ENCODE assay signal across 15 cellular contexts in the genomic region with DNA sequence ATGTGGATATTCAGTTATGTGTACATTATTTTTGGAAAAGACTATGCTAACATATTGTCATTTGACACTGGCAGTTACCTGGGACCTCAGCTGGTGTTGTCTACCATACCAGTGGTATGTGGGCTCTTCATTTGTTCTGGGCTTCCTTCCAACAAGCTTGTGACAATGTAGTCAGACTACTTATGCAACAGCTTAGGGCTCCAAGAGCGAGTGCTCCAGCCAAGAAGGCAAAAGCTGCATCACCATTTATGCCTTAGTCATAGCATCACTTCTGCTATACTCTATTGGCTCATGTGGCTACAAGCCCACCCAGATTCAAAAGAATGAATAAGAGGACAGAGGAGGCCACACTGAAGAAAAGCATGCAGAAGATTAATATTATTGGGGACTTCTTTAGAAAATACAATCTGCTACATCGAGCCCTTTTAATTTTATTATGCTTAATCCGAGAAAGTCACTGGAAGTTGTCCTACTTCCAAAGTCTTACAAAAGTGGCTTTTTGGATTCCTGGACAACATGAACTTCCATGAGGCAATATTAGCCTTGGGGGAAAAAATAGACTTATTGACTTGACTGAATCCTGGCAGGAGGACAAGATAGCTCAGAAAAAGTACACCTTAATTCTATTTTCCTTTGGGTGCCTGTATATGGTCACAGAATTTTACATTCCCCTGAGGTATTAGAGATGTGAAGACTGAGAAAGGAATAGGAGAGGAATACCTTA.
DNase-seq lines count a peak whose midpoint lies in the region; ATAC-seq and TF ChIP-seq lines count a peak whose summit lies in the region.
"Had no signal": no experiment of that assay in that cellular context is flagged by ENCODE, and none has a peak within 500 bp of the region (broad histone marks: within the 10 kb centered on the region; RNA-seq: fewer than 3 reads in every experiment).

No MANE protein-coding gene starts in this region.

- H3K27ac ChIP-seq in breast epithelium (peak overlapping the region; percentile 83 to 88), right cardiac atrium (ENCODE audit: low read length) (no peak overlapping the region), subcutaneous abdominal adipose tissue (ENCODE audit: low read depth, low read length) (peak overlapping the region; percentile 92)
- H3K27ac ChIP-seq: 22Rv1 had no signal

- H3K9me3 ChIP-seq in breast epithelium (no peaks in the 10 kb centered on the region), right cardiac atrium (ENCODE audit: control insufficient read depth, low read length) (no peaks in the 10 kb centered on the region), subcutaneous abdominal adipose tissue (ENCODE audit: control insufficient read depth in 5 of 5, low read length in 5 of 5) (no peaks in the 10 kb centered on the region)

- peak overlapping the region in 2 of 5 donors; percentile 20 to 60 for H3K9ac ChIP-seq in subcutaneous abdominal adipose tissue (ENCODE audit: low read length in 5 of 5)

- H3K27me3 ChIP-seq in breast epithelium (no peaks in the 10 kb centered on the region), right cardiac atrium (ENCODE audit: control insufficient read depth, insufficient read depth) (no peaks in the 10 kb centered on the region), subcutaneous abdominal adipose tissue (ENCODE audit: control insufficient read depth in 5 of 5, insufficient read depth in 4 of 5, low read length in 5 of 5) (no peaks in the 10 kb centered on the region)

- H3K36me3 ChIP-seq in breast epithelium = no peaks in the 10 kb centered on the region
- H3K36me3 ChIP-seq in subcutaneous abdominal adipose tissue (ENCODE audit: control insufficient read depth in 5 of 5, insufficient read depth in 5 of 5, low read length in 5 of 5) = no peaks in the 10 kb centered on the region

- TF ChIP-seq POLR2A in breast epithelium (IDR thresholded peaks at IDR 0.05) = no peak

- WGBS in right cardiac atrium = 55% methylated on average over 3 of the region's 3 CpGs

- intact Hi-C loops in breast epithelium (cut with DNase I; ENCODE audit: low total_unique reads) (no loop called here), right cardiac atrium (cut with DNase I) (loop anchor here in 1 of 4 donors (10.0 kb wide), 1 partner anchor 349 kb away; no protein-coding TSS in a partner anchor)

- DNase-seq in DMS53 (lab: John Stamatoyannopoulos, UW) (peak; percentile 29), DMS53 treated with DMSO at 0.1 percent for 48 hours (lab: John Stamatoyannopoulos, UW; ENCODE audit: unreplicated experiment) (no peak), breast epithelium (ENCODE audit: low spot score in 2 of 2) (peak in 1 of 2 donors; percentile 77), right cardiac atrium (peak in 2 of 3 donors; percentile 38 to 52), NOMO-1 treated with DMSO at 0.1 percent for 48 hours (lab: John Stamatoyannopoulos, UW; ENCODE audit: unreplicated experiment) (no peak), activated gamma-delta T cell treated with Interleukin-2 at 50 U/mL for 16 hours (no peak)
- DNase-seq in activated T-cell treated with anti-CD3 and anti-CD28 coated beads, Interleukin-2, amount 50 U/mL, for 48 hours = no peak
- DNase-seq: activated CD8-positive, alpha-beta memory T cell treated with anti-CD3 and anti-CD28 coated beads for 24 hours; DND-41; effector CD8-positive, alpha-beta T cell; NCI-H2081; stimulated activated naive CD4-positive, alpha-beta T cell treated with Interleukin-2 at 50 U/mL for 16 hours had no signal

- no peak overlapping the region for H3K4me3 ChIP-seq in breast epithelium
- no peak overlapping the region for H3K4me3 ChIP-seq in right cardiac atrium (ENCODE audit: low read length)
- H3K4me3 ChIP-seq in subcutaneous abdominal adipose tissue (ENCODE audit: low read depth in 1 of 5, low read length in 5 of 5) = no peak overlapping the region

- peak; percentile 85 to 86 for ATAC-seq in right cardiac atrium
- ATAC-seq: natural killer cell treated with Interleukin-12 subunit alpha and Interleukin-12 subunit beta and Interleukin-15 and Interleukin-18, amount 100 ng/mL, for 72 hours had no signal

- no peaks in the 10 kb centered on the region for H3K4me1 ChIP-seq in breast epithelium
- H3K4me1 ChIP-seq in right cardiac atrium (ENCODE audit: control insufficient read depth, insufficient read depth, low read length) = no peaks in the 10 kb centered on the region
- peaks cover 0 to 46% (median 27%) of the 10 kb centered on the region in 5 donors for H3K4me1 ChIP-seq in subcutaneous abdominal adipose tissue (ENCODE audit: control insufficient read depth in 5 of 5, insufficient read depth in 5 of 5, low read length in 5 of 5)

- no peak for TF ChIP-seq CTCF in breast epithelium (IDR thresholded peaks at IDR 0.05)

Comparison
In these comparisons a context has a peak if more than half of its experiments do, and no peak if none do; other contexts are left out.
1. DNase-seq: peak in DMS53 (single experiment) and right cardiac atrium (2 of 3); none in DMS53 treated with DMSO at 0.1 percent for 48 hours (single experiment), NOMO-1 treated with DMSO at 0.1 percent for 48 hours (single experiment), activated gamma-delta T cell treated with Interleukin-2 at 50 U/mL for 16 hours (single experiment) and activated T-cell treated with anti-CD3 and anti-CD28 coated beads, Interleukin-2, amount 50 U/mL, for 48 hours (0 of 2).